In genomic region chr19:48487944-48488343, GRCh38 we compare ENCODE assay signal across 10 cellular contexts. TPM values are rescaled to one million over a fixed set of nuclear protein-coding genes. Genes with fewer than 3 reads are reported as not detected.
A peak's percentile ranks its signal among the peaks of the same experiment; 100 is the strongest.
DNase-seq lines count a peak whose midpoint lies in the region; ATAC-seq and TF ChIP-seq lines count a peak whose summit lies in the region.
"Had no signal": no experiment of that assay in that cellular context is flagged by ENCODE, and none has a peak within 500 bp of the region (broad histone marks: within the 10 kb centered on the region; RNA-seq: fewer than 3 reads in every experiment).

No MANE protein-coding gene starts in this region.

- TF ChIP-seq CTCF in colonic mucosa (IDR thresholded peaks at IDR 0.05) (no peak), lower leg skin (IDR thresholded peaks at IDR 0.05) (no peak)

- H3K27me3 ChIP-seq in colonic mucosa = peaks cover 3% of the 10 kb centered on the region

- peak overlapping the region in 1 of 2 donors; percentile 12 for H3K9ac ChIP-seq in colonic mucosa (ENCODE audit: low read depth in 2 of 2, low read length in 2 of 2)

- no peak overlapping the region for H3K27ac ChIP-seq in colonic mucosa

- H3K9me3 ChIP-seq in colonic mucosa = no peaks in the 10 kb centered on the region

- no peak for TF ChIP-seq POLR2A in lower leg skin (IDR thresholded peaks at IDR 0.05)

- ATAC-seq in HG03039 (IDR thresholded peaks at IDR 0.05; ENCODE audit: unreplicated experiment) (no peak), HG02678 (IDR thresholded peaks at IDR 0.05; ENCODE audit: unreplicated experiment) (no peak)

- intact Hi-C loops in colonic mucosa (cut with DNase I) = loop anchor here (5.0 kb wide), 1 partner anchor 99 kb away; no protein-coding TSS in a partner anchor
- intact Hi-C loops in lower leg skin (cut with DNase I; ENCODE audit: low total_unique reads) = no loop called here

- peaks cover 12% of the 10 kb centered on the region for H3K4me1 ChIP-seq in colonic mucosa

- 46 to 60% methylated on average over 8 of the region's 8 CpGs for WGBS in lower leg skin, 2 donors

- DNase-seq in A172 (ENCODE audit: low spot score) = peak; percentile 89
- DNase-seq in LHCN-M2 (ENCODE audit: low read depth) = peak; percentile 86
- DNase-seq in colonic mucosa = peak; percentile 80
- DNase-seq in lower leg skin (ENCODE audit: low spot score in 2 of 2) = peak; percentile 74 to 93
- DNase-seq in medulla oblongata (ENCODE audit: extremely low spot score) = no peak
- no peak for DNase-seq in SK-N-DZ (ENCODE audit: low spot score)
- DNase-seq: naive B cell; stimulated activated naive CD4-positive, alpha-beta T cell had no signal

- H3K36me3 ChIP-seq in colonic mucosa = no peaks in the 10 kb centered on the region

- H3K4me3 ChIP-seq in colonic mucosa = no peak overlapping the region
- no peak overlapping the region for H3K4me3 ChIP-seq in lower leg skin (ENCODE audit: low read depth, poor library complexity, severe bottlenecking)

RNA-seq across cellular contexts. Expression of gene CYTH2, which starts 18.8 kb away (rescaled TPM):
- total RNA-seq in A172 (2014; rRNA removed; shearing (Covaris generic)) = 28.7 and 38.5 TPM in 2 replicates
- total RNA-seq in LHCN-M2 (2014; rRNA removed) (37.7 and 61.0 TPM in 2 replicates), colonic mucosa (10 to 100 TPM; 55.4 to 70.2 TPM), lower leg skin (100 to 1,000 TPM in 1 of 4 donors, 10 to 100 TPM in 3; 67.7 to 162 (median 78.2) TPM)
- polyA plus RNA-seq in LHCN-M2 (2012) = 49.4 TPM
- 27.6 and 28.1 TPM in 2 replicates for polyA plus RNA-seq in SK-N-DZ (2014; cell fraction: cytosol; rRNA removed)
- polyA plus RNA-seq in SK-N-DZ (2014; cell fraction: nucleus; rRNA removed) = 70.9 and 73.1 TPM in 2 replicates

RNA-seq across cellular contexts. Expression of gene LMTK3, which starts 23.7 kb away (rescaled TPM):
- not detected in 2 replicates for total RNA-seq in A172 (2014; rRNA removed; shearing (Covaris generic))
- 0.06 and 0.13 TPM in 2 replicates for total RNA-seq in LHCN-M2 (2014; rRNA removed)
- 0.27 TPM for polyA plus RNA-seq in LHCN-M2 (2012)
- 1 to 10 TPM; 1.7 to 3.1 TPM for total RNA-seq in colonic mucosa
- total RNA-seq in lower leg skin = 1 to 10 TPM; 5.3 to 6.7 (median 5.8) TPM
- polyA plus RNA-seq in SK-N-DZ (2014; cell fraction: cytosol; rRNA removed) = 0.17 and 0.38 TPM in 2 replicates
- polyA plus RNA-seq in SK-N-DZ (2014; cell fraction: nucleus; rRNA removed) = 0.84 and 1.0 TPM in 2 replicates

RNA-seq across cellular contexts. Expression of gene KCNJ14, which starts 32.6 kb away (rescaled TPM):
- total RNA-seq in A172 (2014; rRNA removed; shearing (Covaris generic)) = 0.36 and 0.55 TPM in 2 replicates
- 0.52 and 0.71 TPM in 2 replicates for total RNA-seq in LHCN-M2 (2014; rRNA removed)
- polyA plus RNA-seq in LHCN-M2 (2012) = 0.33 TPM
- under 1 TPM; 0.35 to 0.99 TPM for total RNA-seq in colonic mucosa
- 1 to 10 TPM in 3 of 4 donors, under 1 TPM in 1; 0.86 to 4.7 (median 1.4) TPM for total RNA-seq in lower leg skin
- 0.14 and 0.38 TPM in 2 replicates for polyA plus RNA-seq in SK-N-DZ (2014; cell fraction: cytosol; rRNA removed)
- 1.1 and 1.5 TPM in 2 replicates for polyA plus RNA-seq in SK-N-DZ (2014; cell fraction: nucleus; rRNA removed)

RNA-seq across cellular contexts. Expression of gene GRWD1, which starts 42.2 kb away (rescaled TPM):
- total RNA-seq in A172 (2014; rRNA removed; shearing (Covaris generic)) = 38.9 and 55.4 TPM in 2 replicates
- total RNA-seq in LHCN-M2 (2014; rRNA removed) (66.9 and 70.5 TPM in 2 replicates), colonic mucosa (10 to 100 TPM; 17.0 to 45.8 TPM), lower leg skin (10 to 100 TPM; 33.3 to 44.4 (median 39.3) TPM)
- polyA plus RNA-seq in LHCN-M2 (2012) = 26.8 TPM
- polyA plus RNA-seq in SK-N-DZ (2014; cell fraction: cytosol; rRNA removed) = 29.3 and 41.5 TPM in 2 replicates
- 11.7 and 14.8 TPM in 2 replicates for polyA plus RNA-seq in SK-N-DZ (2014; cell fraction: nucleus; rRNA removed)

Comparison
In these comparisons a context has a peak if more than half of its experiments do, and no peak if none do; other contexts are left out.
1. DNase-seq: peak in A172 (single experiment), LHCN-M2 (single experiment), colonic mucosa (single experiment) and lower leg skin (2 of 2); none in medulla oblongata (single experiment) and SK-N-DZ (single experiment).